In the genomic region with DNA sequence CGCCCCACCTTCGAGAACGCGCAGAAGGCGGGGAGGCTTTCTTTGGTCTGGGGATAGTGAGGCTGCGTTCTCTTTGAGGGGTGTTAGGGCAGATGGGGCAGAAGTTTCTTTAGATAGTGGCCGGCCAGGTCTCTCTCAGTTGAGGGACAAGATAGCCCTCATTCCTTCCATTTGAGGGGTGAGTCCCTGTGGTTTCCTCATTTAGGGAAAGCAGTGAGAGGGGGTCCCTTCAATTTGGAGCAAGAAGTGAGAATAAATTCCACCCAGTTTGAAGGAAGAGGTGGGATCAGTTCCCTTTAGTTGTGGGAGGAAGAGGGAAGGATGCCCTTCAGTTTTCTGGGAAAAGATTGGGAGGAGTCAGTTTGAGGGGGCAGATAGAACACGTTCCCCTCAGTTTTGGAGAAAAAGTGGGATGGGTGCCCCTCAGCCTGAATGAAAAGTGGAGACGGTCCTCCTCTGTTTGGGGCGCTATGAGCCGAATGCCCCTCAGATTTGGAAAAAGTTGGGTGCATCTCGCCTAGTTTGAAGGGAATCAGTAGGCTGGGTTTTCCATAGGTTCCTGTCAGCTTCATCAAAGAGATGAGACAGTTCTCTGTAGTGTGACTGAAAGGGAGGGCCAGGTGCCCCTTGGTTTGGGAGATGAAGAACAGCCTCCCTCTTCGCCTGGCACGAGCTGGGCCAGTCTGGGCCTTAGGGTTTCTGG, we compare ENCODE assay signal across 8 cellular contexts. TPM values are rescaled to one million over a fixed set of nuclear protein-coding genes. Genes with fewer than 3 reads are reported as not detected.
A peak's percentile ranks its signal among the peaks of the same experiment; 100 is the strongest.
DNase-seq lines count a peak whose midpoint lies in the region; TF ChIP-seq lines count a peak whose summit lies in the region.

No MANE protein-coding gene starts in this region.

- H3K36me3 Mint-ChIP-seq in Caco-2 (ENCODE audit: insufficient read depth, unreplicated experiment) = peaks cover 36% of the 10 kb centered on the region

- H3K4me1 ChIP-seq in Caco-2 (peaks cover 24% of the 10 kb centered on the region), neuron (ENCODE audit: insufficient read depth, low read length) (peaks cover 36% of the 10 kb centered on the region)
- H3K4me1 ChIP-seq in effector memory CD4-positive, alpha-beta T cell (ENCODE audit: control insufficient read depth, insufficient read depth, low read length, poor library complexity, severe bottlenecking) = peaks cover 51% of the 10 kb centered on the region

- H3K9me3 Mint-ChIP-seq in Caco-2 (ENCODE audit: unreplicated experiment) = no peaks in the 10 kb centered on the region

- no peak for TF ChIP-seq CTCF in Caco-2 (IDR thresholded peaks at IDR 0.05; ENCODE audit: insufficient read depth in 1 of 2, low read depth in 1 of 2, low read length in 1 of 2, severe bottlenecking in 1 of 2, unreplicated experiment in 1 of 2)
- TF ChIP-seq CTCF in NB4 (IDR thresholded peaks at IDR 0.05; ENCODE audit: low read depth, low read length) = no peak

- H3K27ac ChIP-seq in effector memory CD4-positive, alpha-beta T cell (ENCODE audit: insufficient read depth, low read length, poor library complexity, severe bottlenecking) = peak overlapping the region; percentile 92

- TF ChIP-seq POLR2A in NB4 (IDR thresholded peaks at IDR 0.05; ENCODE audit: extremely low read depth, insufficient read length) = no peak

- H3K27me3 Mint-ChIP-seq in Caco-2 (ENCODE audit: insufficient read depth, unreplicated experiment) = peaks cover 18% of the 10 kb centered on the region

- POLR2A ChIA-PET in Caco-2 (lab: Charles Lee) = interaction anchor here (0.6 to 3.5 kb wide), 12 partner anchors 11 to 539 kb away, joined by 3 to 55 read pairs (median 4); partner anchors contain the start of genes HSD11B2 and TMEM208

- no TSS peak for BruUV-seq in Caco-2 (replicated peaks; lab: Mats Ljungman, UMichigan)

- DNase-seq in Caco-2 = no peak
- no peak for DNase-seq in NB4 (ENCODE audit: low read depth)
- DNase-seq in effector memory CD4-positive, alpha-beta T cell = no peak
- DNase-seq in COLO668 (lab: John Stamatoyannopoulos, UW; ENCODE audit: unreplicated experiment) = no peak
- no peak for DNase-seq in 8988T
- no peak for DNase-seq in pons (ENCODE audit: low spot score)
- DNase-seq in ureter (ENCODE audit: low spot score) = no peak

- no peaks in the 10 kb centered on the region for H3K36me3 ChIP-seq in Caco-2 (ENCODE audit: control insufficient read depth, insufficient read depth, low read length)
- no peaks in the 10 kb centered on the region for H3K36me3 ChIP-seq in effector memory CD4-positive, alpha-beta T cell (ENCODE audit: control insufficient read depth, insufficient read depth, low read length)
- no peaks in the 10 kb centered on the region for H3K36me3 ChIP-seq in neuron (ENCODE audit: insufficient read depth, low read length)

- intact Hi-C loops in Caco-2 (cut with micrococcal nuclease; ENCODE audit: unreplicated experiment) = loop anchor here (2.0 kb wide), 1 partner anchor 55 kb away; the partner anchor contains the start of gene E2F4

- H3K27ac Mint-ChIP-seq in Caco-2 (ENCODE audit: unreplicated experiment) = peak overlapping the region; percentile 87

- H3K9me3 ChIP-seq in Caco-2 (no peaks in the 10 kb centered on the region), neuron (ENCODE audit: low read length) (no peaks in the 10 kb centered on the region)
- no peaks in the 10 kb centered on the region for H3K9me3 ChIP-seq in effector memory CD4-positive, alpha-beta T cell (ENCODE audit: control insufficient read depth, low read length)

- H3K4me1 Mint-ChIP-seq in Caco-2 (ENCODE audit: low read depth, unreplicated experiment) = peaks cover 36% of the 10 kb centered on the region

- H3K4me3 Mint-ChIP-seq in Caco-2 (ENCODE audit: unreplicated experiment) = peak overlapping the region; percentile 95

- peak overlapping the region; percentile 72 for H3K4me3 ChIP-seq in Caco-2 (ENCODE audit: low read depth, low read length)
- peak overlapping the region; percentile 14 for H3K4me3 ChIP-seq in NB4 (ENCODE audit: low read depth, low read length)
- peak overlapping the region; percentile 69 for H3K4me3 ChIP-seq in effector memory CD4-positive, alpha-beta T cell (ENCODE audit: insufficient read depth, low read depth, low read length, poor library complexity, severe bottlenecking)
- H3K4me3 ChIP-seq in neuron (ENCODE audit: low read length) = peak overlapping the region; percentile 73

- H3K27me3 ChIP-seq in Caco-2 (replicated peaks; ENCODE audit: control insufficient read depth, insufficient read depth, low read length) = peaks cover 6% of the 10 kb centered on the region
- peaks cover 4% of the 10 kb centered on the region for H3K27me3 ChIP-seq in effector memory CD4-positive, alpha-beta T cell (replicated peaks; ENCODE audit: control insufficient read depth, insufficient read depth, low read length, poor library complexity, severe bottlenecking)
- peaks cover 12% of the 10 kb centered on the region for H3K27me3 ChIP-seq in neuron (ENCODE audit: insufficient read depth, low read length)

- H2AFZ ChIP-seq in neuron (ENCODE audit: low read depth, low read length) = peak overlapping the region; percentile 69

- CTCF ChIA-PET in Caco-2 (lab: Charles Lee) = interaction anchor here (0.6 to 4.2 kb wide), 17 partner anchors 12 to 417 kb away, joined by 3 to 51 read pairs (median 6); partner anchors contain the start of genes ELMO3, NAE1, PDP2 and TMEM208

RNA-seq across cellular contexts. Expression of gene FHOD1, which starts 0.6 kb away (rescaled TPM):
- total RNA-seq in Caco-2 (2022) (59.1 and 69.0 TPM in 2 replicates), ureter (19.1 TPM)

RNA-seq across cellular contexts. Expression of gene SLC9A5, which starts 0.9 kb away (rescaled TPM):
- 2.3 and 2.4 TPM in 2 replicates for total RNA-seq in Caco-2 (2022)
- total RNA-seq in ureter = 0.86 TPM

RNA-seq across cellular contexts. Expression of gene TMEM208, which starts 20.9 kb away (rescaled TPM):
- 63.8 and 69.7 TPM in 2 replicates for total RNA-seq in Caco-2 (2022)
- 30.9 TPM for total RNA-seq in ureter

RNA-seq across cellular contexts. Expression of gene PLEKHG4, which starts 31.5 kb away (rescaled TPM):
- total RNA-seq in Caco-2 (2022) (91.0 and 96.4 TPM in 2 replicates), ureter (10.3 TPM)

RNA-seq across cellular contexts. Expression of gene ELMO3, which starts 48.9 kb away (rescaled TPM):
- total RNA-seq in Caco-2 (2022) (27.8 and 28.7 TPM in 2 replicates), ureter (23.5 TPM)

Comparison
In these comparisons a context has a peak if more than half of its experiments do, and no peak if none do; other contexts are left out.
1. H3K4me3 ChIP-seq: peak in every context shown above with its lines; median percentile 73 in neuron; 72 in Caco-2; 69 in effector memory CD4-positive, alpha-beta T cell; 14 in NB4.